ENCODE assay signal across 32 cellular contexts in genomic region chr4:13142191-13142590, GRCh38.
"Had no signal": no experiment of that assay in that cellular context is flagged by ENCODE, and none has a peak within 500 bp of the region (broad histone marks: within the 10 kb centered on the region; RNA-seq: fewer than 3 reads in every experiment).

No MANE protein-coding gene starts in this region.

- DNase-seq: naive thymus-derived CD4-positive, alpha-beta T cell; natural killer cell; occipital lobe; ovary; posterior cingulate gyrus; psoas muscle; right cardiac atrium; spleen; stimulated activated CD4-positive, alpha-beta T cell treated with anti-CD3 and anti-CD28 coated beads, Interleukin-12 subunit alpha, Interleukin-12 subunit beta, amount 100 ng/mL, for 4 hours; stimulated activated CD4-positive, alpha-beta T cell treated with anti-CD3 and anti-CD28 coated beads, Interleukin-1b, Interleukin-23, amount 100 ng/mL, for 48 hours; stimulated activated CD4-positive, alpha-beta T cell treated with anti-CD3 and anti-CD28 coated beads, Interleukin-4, amount 100 ng/mL, for 1 hour; stimulated activated CD4-positive, alpha-beta T cell treated with anti-CD3 and anti-CD28 coated beads, Interleukin-4, amount 100 ng/mL, for 4 hours; stimulated activated CD8-positive, alpha-beta memory T cell treated with anti-CD3 and anti-CD28 coated beads, Interleukin-4, amount 100 ng/mL, for 48 hours; stimulated activated naive CD4-positive, alpha-beta T cell; stimulated activated naive CD8-positive, alpha-beta T cell treated with anti-CD3 and anti-CD28 coated beads, Interleukin-15, amount 100 ng/mL, for 72 hours; stimulated activated naive CD8-positive, alpha-beta T cell treated with anti-CD3 and anti-CD28 coated beads, Interleukin-15, Interleukin-2, amounts not matched to agents 100 U/mL and 50 U/mL, for 24 hours; substantia nigra; testis; tibial artery; transverse colon; upper lobe of right lung; uterus had no signal

- H3K27ac ChIP-seq: neural progenitor cell, ovary, parathyroid adenoma, psoas muscle, skin epidermis, spleen, suprapubic skin, testis, tibial artery, transverse colon, upper lobe of right lung, uterus had no signal

- H3K27me3 ChIP-seq: neural progenitor cell, ovary, spleen, suprapubic skin, testis, tibial artery, transverse colon, upper lobe of right lung, uterus had no signal

- H3K27me3 Mint-ChIP-seq: naive thymus-derived CD4-positive, alpha-beta T cell; progenitor cell of endocrine pancreas; stimulated activated memory B cell treated with anti-CD40 and anti-IgM and Interleukin-4, amounts not matched to agents 10 μg/mL and 1 μg/mL and 100 μg/mL, for 72 hours; stimulated activated naive CD8-positive, alpha-beta T cell treated with anti-CD3 and anti-CD28 coated beads, Interleukin-15, amount 100 ng/mL, for 72 hours; type B pancreatic cell had no signal

- H3K4me3 Mint-ChIP-seq: naive thymus-derived CD4-positive, alpha-beta T cell; natural killer cell; nephron; neural progenitor cell; stimulated activated memory B cell treated with anti-CD40 and anti-IgM and Interleukin-4, amounts not matched to agents 10 μg/mL and 1 μg/mL and 100 μg/mL, for 72 hours; stimulated activated naive CD8-positive, alpha-beta T cell treated with anti-CD3 and anti-CD28 coated beads, Interleukin-15, amount 100 ng/mL, for 72 hours; type B pancreatic cell had no signal

- H3K36me3 ChIP-seq: neural progenitor cell, ovary, spleen, suprapubic skin, tibial artery, transverse colon, upper lobe of right lung, uterus had no signal

- H2AFZ ChIP-seq: neural progenitor cell, parathyroid adenoma had no signal

- H3K27ac Mint-ChIP-seq: naive thymus-derived CD4-positive, alpha-beta T cell; natural killer cell; nephron; neural progenitor cell; progenitor cell of endocrine pancreas; stimulated activated memory B cell treated with anti-CD40 and anti-IgM and Interleukin-4, amounts not matched to agents 10 μg/mL and 1 μg/mL and 100 μg/mL, for 72 hours; stimulated activated naive CD8-positive, alpha-beta T cell treated with anti-CD3 and anti-CD28 coated beads, Interleukin-15, amount 100 ng/mL, for 72 hours; type B pancreatic cell had no signal

- H3K9me3 ChIP-seq: ovary, psoas muscle, spleen, suprapubic skin, testis, tibial artery, transverse colon, upper lobe of right lung, uterus had no signal

- H3K4me2 ChIP-seq: neural progenitor cell, smooth muscle cell had no signal

- H3K4me1 ChIP-seq: parathyroid adenoma, psoas muscle, spleen, suprapubic skin, testis, transverse colon, upper lobe of right lung, uterus had no signal

- H3K36me3 Mint-ChIP-seq: natural killer cell; neural progenitor cell; stimulated activated memory B cell treated with anti-CD40 and anti-IgM and Interleukin-4, amounts not matched to agents 10 μg/mL and 1 μg/mL and 100 μg/mL, for 72 hours; type B pancreatic cell had no signal

- H3K9me3 Mint-ChIP-seq: naive thymus-derived CD4-positive, alpha-beta T cell; nephron; neural progenitor cell; stimulated activated memory B cell treated with anti-CD40 and anti-IgM and Interleukin-4, amounts not matched to agents 10 μg/mL and 1 μg/mL and 100 μg/mL, for 72 hours; stimulated activated naive CD8-positive, alpha-beta T cell treated with anti-CD3 and anti-CD28 coated beads, Interleukin-15, amount 100 ng/mL, for 72 hours; type B pancreatic cell had no signal

- H3K79me2 ChIP-seq: parathyroid adenoma had no signal

- ATAC-seq: naive thymus-derived CD4-positive, alpha-beta T cell; natural killer cell; psoas muscle; right cardiac atrium; sciatic nerve; stimulated activated memory B cell treated with anti-CD40 and anti-IgM and Interleukin-4, amounts not matched to agents 10 μg/mL and 1 μg/mL and 100 μg/mL, for 72 hours; stimulated activated naive CD8-positive, alpha-beta T cell treated with anti-CD3 and anti-CD28 coated beads, Interleukin-15, amount 100 ng/mL, for 72 hours; stimulated activated naive CD8-positive, alpha-beta T cell treated with anti-CD3 and anti-CD28 coated beads, Interleukin-15, Interleukin-2, amounts not matched to agents 100 U/mL and 50 U/mL, for 24 hours; upper lobe of right lung had no signal

- H3K4me3 ChIP-seq: neural progenitor cell, ovary, psoas muscle, skin epidermis, smooth muscle cell, spleen, suprapubic skin, testis, tibial artery, transverse colon, upper lobe of right lung, uterus had no signal

- H3K9ac ChIP-seq: neural progenitor cell, parathyroid adenoma had no signal

- H3K4me1 Mint-ChIP-seq: naive thymus-derived CD4-positive, alpha-beta T cell; natural killer cell; stimulated activated memory B cell treated with anti-CD40 and anti-IgM and Interleukin-4, amounts not matched to agents 10 μg/mL and 1 μg/mL and 100 μg/mL, for 72 hours; stimulated activated naive CD8-positive, alpha-beta T cell treated with anti-CD3 and anti-CD28 coated beads, Interleukin-15, amount 100 ng/mL, for 72 hours had no signal
